9 cellular contexts compared by ENCODE assay signal in the genomic region with DNA sequence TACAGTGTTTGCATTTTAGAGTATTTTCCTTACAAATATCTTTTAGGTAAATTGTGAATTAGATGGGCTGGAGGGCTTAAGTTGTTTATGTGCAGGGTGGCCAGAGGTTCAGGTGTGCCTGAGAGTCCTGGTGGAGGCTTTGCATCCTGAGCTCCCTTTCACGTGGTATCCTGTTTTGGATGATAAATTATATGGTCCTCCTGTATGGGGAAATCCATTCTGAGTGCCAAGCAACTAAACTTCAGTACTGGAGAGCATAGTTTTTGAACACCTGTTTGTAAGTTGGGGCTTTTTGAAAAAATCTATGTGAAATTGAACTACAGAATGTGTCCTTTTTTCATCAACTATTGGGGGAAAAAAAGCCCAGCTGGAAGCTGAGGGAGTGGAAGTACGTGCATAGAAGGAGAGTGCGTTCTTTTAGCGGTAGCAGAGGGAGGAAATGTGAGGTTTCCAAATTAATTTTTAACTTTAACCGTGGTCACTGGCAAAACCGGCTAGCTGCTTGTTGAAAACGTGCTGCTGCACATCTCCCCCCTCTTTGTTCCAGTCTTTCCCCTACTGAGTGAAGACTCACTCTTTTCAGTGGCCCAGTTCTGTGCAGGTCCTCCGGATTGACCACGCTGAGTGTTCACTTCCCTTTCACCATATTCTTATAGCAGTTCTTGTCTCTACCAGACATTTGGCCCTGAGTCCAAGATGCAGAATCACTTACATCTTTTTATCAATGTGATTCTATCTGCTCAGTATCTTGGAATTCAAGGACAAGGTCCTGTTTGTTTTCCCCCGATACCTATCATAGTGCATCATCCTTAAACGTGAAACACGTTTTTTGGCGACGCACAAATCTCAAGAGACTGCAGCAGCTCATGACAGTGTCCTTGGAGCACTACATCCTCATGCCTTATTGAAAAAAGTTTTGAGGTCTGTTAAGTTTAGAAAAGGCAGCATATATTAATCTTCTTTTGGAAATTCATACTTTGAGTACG. TPM values are rescaled to one million over a fixed set of nuclear protein-coding genes. Genes with fewer than 3 reads are reported as not detected.
DNase-seq lines count a peak whose midpoint lies in the region; ATAC-seq, FAIRE-seq and TF ChIP-seq lines count a peak whose summit lies in the region.
"Had no signal": no experiment of that assay in that cellular context is flagged by ENCODE, and none has a peak within 500 bp of the region (broad histone marks: within the 10 kb centered on the region; RNA-seq: fewer than 3 reads in every experiment).

No MANE protein-coding gene starts in this region.

- peaks cover 68% of the 10 kb centered on the region for H3K4me1 Mint-ChIP-seq in activated T-helper 1 cell treated with anti-CD3 and anti-CD28 coated beads, Interleukin-12 subunit alpha, Interleukin-12 subunit beta, Interleukin-2, Interleukin-4 antibody, amounts not matched to agents 30 ng/mL and 10 ng/mL and 1 ng/mL, durations not matched to agents 14 hours and 24 hours and 36 hours (ENCODE audit: low read depth)

- peaks cover 0 to 31% (median 30%) of the 10 kb centered on the region in 3 donors for H3K4me1 ChIP-seq in pancreas

- no peaks in the 10 kb centered on the region for H3K27me3 Mint-ChIP-seq in activated T-helper 1 cell treated with anti-CD3 and anti-CD28 coated beads, Interleukin-12 subunit alpha, Interleukin-12 subunit beta, Interleukin-2, Interleukin-4 antibody, amounts not matched to agents 30 ng/mL and 10 ng/mL and 1 ng/mL, durations not matched to agents 14 hours and 24 hours and 36 hours (ENCODE audit: insufficient read depth)

- intact Hi-C loops in activated T-helper 1 cell treated with anti-CD3 and anti-CD28 coated beads, Interleukin-12 subunit alpha, Interleukin-12 subunit beta, Interleukin-2, Interleukin-4 antibody, amounts not matched to agents 30 ng/mL and 10 ng/mL and 1 ng/mL, durations not matched to agents 14 hours and 24 hours and 36 hours (cut with micrococcal nuclease), result no loop called here
- intact Hi-C loops in pancreas (cut with DNase I), result no loop called here

- H3K36me3 Mint-ChIP-seq in activated T-helper 1 cell treated with anti-CD3 and anti-CD28 coated beads, Interleukin-12 subunit alpha, Interleukin-12 subunit beta, Interleukin-2, Interleukin-4 antibody, amounts not matched to agents 30 ng/mL and 10 ng/mL and 1 ng/mL, durations not matched to agents 14 hours and 24 hours and 36 hours (ENCODE audit: low read depth), result peaks cover 67% of the 10 kb centered on the region

- FAIRE-seq in pancreas (lab: Jason Lieb, UNC), result no peak

- no peaks in the 10 kb centered on the region for H3K9me3 ChIP-seq in pancreas

- peak overlapping the region in 2 of 4 donors; percentile 42 to 71 for H3K27ac ChIP-seq in pancreas

- no peak overlapping the region for H3K4me3 Mint-ChIP-seq in activated T-helper 1 cell treated with anti-CD3 and anti-CD28 coated beads, Interleukin-12 subunit alpha, Interleukin-12 subunit beta, Interleukin-2, Interleukin-4 antibody, amounts not matched to agents 30 ng/mL and 10 ng/mL and 1 ng/mL, durations not matched to agents 14 hours and 24 hours and 36 hours

- no peak overlapping the region for H3K4me3 ChIP-seq in pancreas

- H3K27me3 ChIP-seq in pancreas, result no peaks in the 10 kb centered on the region

- 35 to 37% methylated on average over 15 of the region's 15 CpGs for WGBS in pancreas, 2 donors

- H3K27ac Mint-ChIP-seq in activated T-helper 1 cell treated with anti-CD3 and anti-CD28 coated beads, Interleukin-12 subunit alpha, Interleukin-12 subunit beta, Interleukin-2, Interleukin-4 antibody, amounts not matched to agents 30 ng/mL and 10 ng/mL and 1 ng/mL, durations not matched to agents 14 hours and 24 hours and 36 hours, result peak overlapping the region; percentile 72

- no peak for TF ChIP-seq CTCF in pancreas (IDR thresholded peaks at IDR 0.05)

- peaks cover 0 to 52% (median 27%) of the 10 kb centered on the region in 3 donors for H3K36me3 ChIP-seq in pancreas

- DNase-seq in activated T-helper 1 cell treated with anti-CD3 and anti-CD28 coated beads, Interleukin-12 subunit alpha, Interleukin-12 subunit beta, Interleukin-2, Interleukin-4 antibody, amounts not matched to agents 30 ng/mL and 10 ng/mL and 1 ng/mL, durations not matched to agents 14 hours and 24 hours and 36 hours (ENCODE audit: low spot score), result no peak
- DNase-seq in pancreas (no peak), COR-L47 (lab: John Stamatoyannopoulos, UW) (no peak), NCI-H1417 treated with DMSO at 0.1 percent for 48 hours (lab: John Stamatoyannopoulos, UW) (no peak), cerebellar cortex (ENCODE audit: low spot score) (no peak)
- DNase-seq: activated effector memory CD4-positive, alpha-beta T cell treated with anti-CD3 and anti-CD28 coated beads, Interleukin-2, amount 50 U/mL, for 16 hours; RPMI8226 had no signal

- H3K9me3 Mint-ChIP-seq in activated T-helper 1 cell treated with anti-CD3 and anti-CD28 coated beads, Interleukin-12 subunit alpha, Interleukin-12 subunit beta, Interleukin-2, Interleukin-4 antibody, amounts not matched to agents 30 ng/mL and 10 ng/mL and 1 ng/mL, durations not matched to agents 14 hours and 24 hours and 36 hours, result no peaks in the 10 kb centered on the region

- peak; percentile 57 for ATAC-seq in GM19025 (IDR thresholded peaks at IDR 0.05; ENCODE audit: low read depth, unreplicated experiment)
- peak; percentile 64 for ATAC-seq in HG02678 (IDR thresholded peaks at IDR 0.05; ENCODE audit: unreplicated experiment)
- ATAC-seq in pancreas, result peak; percentile 41 to 68 (median 62)

RNA-seq across cellular contexts. Expression of gene CNOT11, which starts 15.3 kb away (rescaled TPM):
- 70.6 and 74.7 TPM in 2 replicates for total RNA-seq in activated T-helper 1 cell treated with anti-CD3 and anti-CD28 coated beads, Interleukin-12 subunit alpha, Interleukin-12 subunit beta, Interleukin-2, Interleukin-4 antibody, amounts not matched to agents 30 ng/mL and 10 ng/mL and 1 ng/mL, durations not matched to agents 14 hours and 24 hours and 36 hours
- total RNA-seq in pancreas, result 10 to 100 TPM; 15.4 to 25.4 (median 17.6) TPM
- polyA plus RNA-seq in pancreas, result 10 to 100 TPM; 10.2 to 20.3 TPM

RNA-seq across cellular contexts. Expression of gene RNF149, which starts 40.5 kb away (rescaled TPM):
- 54.8 and 55.9 TPM in 2 replicates for total RNA-seq in activated T-helper 1 cell treated with anti-CD3 and anti-CD28 coated beads, Interleukin-12 subunit alpha, Interleukin-12 subunit beta, Interleukin-2, Interleukin-4 antibody, amounts not matched to agents 30 ng/mL and 10 ng/mL and 1 ng/mL, durations not matched to agents 14 hours and 24 hours and 36 hours
- 10 to 100 TPM; 18.8 to 36.9 (median 24.5) TPM for total RNA-seq in pancreas
- 10 to 100 TPM; 24.3 to 27.1 TPM for polyA plus RNA-seq in pancreas
